In the genomic region with DNA sequence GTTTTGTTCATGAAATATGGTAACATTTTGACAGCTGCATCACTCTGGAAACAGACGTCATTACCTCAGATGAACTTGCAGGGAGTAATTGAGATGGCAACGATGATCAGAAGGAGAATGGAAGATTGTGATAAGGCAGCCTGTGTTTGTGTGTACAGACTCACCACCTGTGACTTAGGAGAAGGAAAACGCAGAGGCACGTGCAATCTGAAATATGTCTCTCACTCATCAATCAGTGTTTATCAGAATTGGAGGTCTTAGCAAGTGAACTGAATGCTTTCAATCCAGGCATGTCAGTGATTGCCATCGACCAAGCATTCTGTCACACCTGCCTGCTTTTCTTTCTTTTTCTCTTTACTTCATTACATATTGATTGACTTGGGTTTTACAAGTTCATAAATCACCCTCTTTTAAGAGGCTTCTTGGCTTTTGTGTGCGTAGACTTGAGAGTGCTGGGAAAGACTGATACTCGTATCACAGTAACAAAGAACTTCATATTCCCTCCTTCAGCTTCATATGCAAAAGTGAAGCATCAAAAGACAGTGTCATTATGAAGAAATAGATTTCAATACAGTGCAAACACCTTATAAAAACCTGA, we compare ENCODE assay signal across 1 cellular context.
TF ChIP-seq lines count a peak whose summit lies in the region.

No MANE protein-coding gene starts in this region.

TF ChIP-seq in GM23338, 12 proteins besides CTCF, POLR2A, EP300 and RAD21 (continued from another document):
- TF ChIP-seq REST (IDR thresholded peaks at IDR 0.05; ENCODE audit: unreplicated experiment): no peak
- TF ChIP-seq, protein P1, sequence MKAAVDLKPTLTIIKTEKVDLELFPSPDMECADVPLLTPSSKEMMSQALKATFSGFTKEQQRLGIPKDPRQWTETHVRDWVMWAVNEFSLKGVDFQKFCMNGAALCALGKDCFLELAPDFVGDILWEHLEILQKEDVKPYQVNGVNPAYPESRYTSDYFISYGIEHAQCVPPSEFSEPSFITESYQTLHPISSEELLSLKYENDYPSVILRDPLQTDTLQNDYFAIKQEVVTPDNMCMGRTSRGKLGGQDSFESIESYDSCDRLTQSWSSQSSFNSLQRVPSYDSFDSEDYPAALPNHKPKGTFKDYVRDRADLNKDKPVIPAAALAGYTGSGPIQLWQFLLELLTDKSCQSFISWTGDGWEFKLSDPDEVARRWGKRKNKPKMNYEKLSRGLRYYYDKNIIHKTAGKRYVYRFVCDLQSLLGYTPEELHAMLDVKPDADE (IDR thresholded peaks at IDR 0.05): no peak
